ENCODE assay signal across 1 cellular context in genomic region chr1:8816831-8817412, GRCh38.
TF ChIP-seq lines count a peak whose summit lies in the region.

No MANE protein-coding gene starts in this region.

TF ChIP-seq in HepG2, 621 proteins besides CTCF, POLR2A, EP300 and RAD21 (continued from another document):
- TF ChIP-seq ZNF761 (CRISPR knock-in tag; conservative IDR thresholded peaks at IDR 0.05) (0 out of 2 replicates have a peak, but pooled peaks have one; percentile 24), ZNF777 (CRISPR knock-in tag; IDR thresholded peaks at IDR 0.05) (no peak), ASH2L (IDR thresholded peaks at IDR 0.05; ENCODE audit: insufficient read length, low read depth, low read length) (peak; percentile 78), E2F5 (CRISPR knock-in tag; conservative IDR thresholded peaks at IDR 0.05) (no peak), ZNF703 (CRISPR knock-in tag; IDR thresholded peaks at IDR 0.05; ENCODE audit: borderline replicate concordance) (no peak), ZNF891 (CRISPR knock-in tag; IDR thresholded peaks at IDR 0.05) (0 out of 2 replicates have a peak, but pooled peaks have one; percentile 29), ZNF317 (CRISPR knock-in tag; IDR thresholded peaks at IDR 0.05) (0 out of 2 replicates have a peak, but pooled peaks have one; percentile 8), NR2F6 (IDR thresholded peaks at IDR 0.05) (no peak), NR2F6 (CRISPR knock-in tag; IDR thresholded peaks at IDR 0.05) (peak; percentile 10; the same call in 1 of the 2 replicates), DMAP1 (CRISPR knock-in tag; IDR thresholded peaks at IDR 0.05) (no peak), MTF1 (CRISPR knock-in tag; IDR thresholded peaks at IDR 0.05) (no peak), ZSCAN25 (CRISPR knock-in tag; IDR thresholded peaks at IDR 0.05) (no peak), ZNF788 (CRISPR knock-in tag; IDR thresholded peaks at IDR 0.05; ENCODE audit: borderline replicate concordance) (peak; percentile 16; the same call in 1 of the 2 replicates), ZNF549 (CRISPR knock-in tag; IDR thresholded peaks at IDR 0.05) (no peak), ERF (CRISPR knock-in tag; IDR thresholded peaks at IDR 0.05) (peak; percentile 42; the same call in 1 of the 2 replicates), KLF6 (CRISPR knock-in tag; IDR thresholded peaks at IDR 0.05) (0 out of 2 replicates have a peak, but pooled peaks have one; percentile 11), MIER2 (CRISPR knock-in tag; IDR thresholded peaks at IDR 0.05) (no peak), ZNF556 (CRISPR knock-in tag; IDR thresholded peaks at IDR 0.05; ENCODE audit: borderline replicate concordance) (no peak), SAP130 (CRISPR knock-in tag; IDR thresholded peaks at IDR 0.05; ENCODE audit: low read depth) (0 out of 2 replicates have a peak, but pooled peaks have one; percentile 15), ZNF687 (CRISPR knock-in tag; IDR thresholded peaks at IDR 0.05) (peak; percentile 65; the same call in 1 of the 2 replicates)
